In genomic region chr19:40599331-40600085, GRCh38 we compare ENCODE assay signal across 8 cellular contexts. TPM values are rescaled to one million over a fixed set of nuclear protein-coding genes. Genes with fewer than 3 reads are reported as not detected.
DNase-seq lines count a peak whose midpoint lies in the region; ATAC-seq and TF ChIP-seq lines count a peak whose summit lies in the region.

No MANE protein-coding gene starts in this region.

- peak; percentile 45 for DNase-seq in NCI-H2227 treated with DMSO at 0.1 percent for 48 hours (lab: John Stamatoyannopoulos, UW)
- no peak for DNase-seq in NCI-H2227 (lab: John Stamatoyannopoulos, UW; ENCODE audit: unreplicated experiment)
- peak; percentile 52 to 66 for DNase-seq in SJCRH30
- DNase-seq in esophagus squamous epithelium (lab: John Stamatoyannopoulos, UW) = no peak
- no peak for DNase-seq in spleen
- no peak for DNase-seq in stimulated activated CD4-positive, alpha-beta T cell treated with anti-CD3 and anti-CD28 coated beads, Interleukin-4, amount 100 ng/mL, for 4 hours
- no peak for DNase-seq in mucosa of gallbladder (ENCODE audit: low spot score)

- WGBS in esophagus squamous epithelium, 2 donors = 0 to 1% methylated on average over 8 to 9 of the region's 12 CpGs
- WGBS in spleen, 5 donors = 1 to 5% (median 3%) methylated on average over 11 to 12 of the region's 12 CpGs

- peaks cover 31% of the 10 kb centered on the region for H3K4me1 ChIP-seq in SJCRH30
- H3K4me1 ChIP-seq in esophagus squamous epithelium = peaks cover 57 to 85% (median 59%) of the 10 kb centered on the region in 3 donors
- peaks cover 44 to 82% (median 77%) of the 10 kb centered on the region in 6 donors for H3K4me1 ChIP-seq in spleen

- H3K27ac ChIP-seq in SJCRH30 (no peak overlapping the region), esophagus squamous epithelium (peak overlapping the region; percentile 53 to 97 (median 84)), spleen (peak overlapping the region in 6 of 8 donors; percentile 21 to 69 (median 52))

- no peak for TF ChIP-seq POLR2A in esophagus squamous epithelium (IDR thresholded peaks at IDR 0.05)
- TF ChIP-seq POLR2A in spleen (IDR thresholded peaks at IDR 0.05) = no peak

- H3K4me3 ChIP-seq in SJCRH30 (peak overlapping the region; percentile 3; the same call in 1 of the 2 replicates), esophagus squamous epithelium (peak overlapping the region in 3 of 4 donors; percentile 17 to 81 (median 68)), spleen (peak overlapping the region in 3 of 8 donors; percentile 13 to 75 (median 51))

- H3K9me3 ChIP-seq in SJCRH30 (replicated peaks) = no peaks in the 10 kb centered on the region
- H3K9me3 ChIP-seq in esophagus squamous epithelium = no peaks in the 10 kb centered on the region
- H3K9me3 ChIP-seq in spleen = no peaks in the 10 kb centered on the region

- H3K27me3 ChIP-seq in SJCRH30 (no peaks in the 10 kb centered on the region; the same call in 1 of the 2 replicates), esophagus squamous epithelium (peaks cover 0 to 65% (median 12%) of the 10 kb centered on the region in 4 donors), spleen (replicated peaks in 1 of 7) (peaks cover 0 to 100% (median 57%) of the 10 kb centered on the region in 7 donors)

- no peak for ATAC-seq in HG03521 (IDR thresholded peaks at IDR 0.05; ENCODE audit: unreplicated experiment)

- TF ChIP-seq CTCF in esophagus squamous epithelium (IDR thresholded peaks at IDR 0.05) (no peak), spleen (IDR thresholded peaks at IDR 0.05 in 8 of 11, conservative IDR thresholded peaks at IDR 0.05 in 3 of 11) (no peak)

- intact Hi-C loops in esophagus squamous epithelium (cut with DNase I) (loop anchor here (5.0 to 10.0 kb wide), 4 partner anchors 57 to 175 kb away; partner anchors contain the start of genes BLVRB, SERTAD1 and SPTBN4), spleen (cut with DNase I; ENCODE audit: low total_unique reads) (loop anchor here (10.0 kb wide), 1 partner anchor 65 kb away; no protein-coding TSS in a partner anchor)

- no peaks in the 10 kb centered on the region for H3K36me3 ChIP-seq in SJCRH30
- no peaks in the 10 kb centered on the region for H3K36me3 ChIP-seq in esophagus squamous epithelium
- H3K36me3 ChIP-seq in spleen = no peaks in the 10 kb centered on the region

RNA-seq across cellular contexts. Expression of gene LTBP4, which starts 1.7 kb away (rescaled TPM):
- total RNA-seq in SJCRH30 (2014; rRNA removed; shearing (Covaris generic)) = 4.0 and 5.6 TPM in 2 replicates
- total RNA-seq in esophagus squamous epithelium (100 to 1,000 TPM in 1 of 4 donors, 10 to 100 TPM in 3; 43.5 to 249 (median 65.5) TPM), spleen (100 to 1,000 TPM in 6 of 7 donors, 10 to 100 TPM in 1; 66.0 to 197 (median 186) TPM), mucosa of gallbladder (225 TPM)
- 100 to 1,000 TPM in 1 of 3 donors, 10 to 100 TPM in 2; 26.5 to 107 (median 34.3) TPM for polyA plus RNA-seq in spleen

RNA-seq across cellular contexts. Expression of gene SHKBP1, which starts 22.8 kb away (rescaled TPM):
- 44.1 and 46.6 TPM in 2 replicates for total RNA-seq in SJCRH30 (2014; rRNA removed; shearing (Covaris generic))
- total RNA-seq in esophagus squamous epithelium = 10 to 100 TPM; 42.3 to 77.9 (median 49.8) TPM
- total RNA-seq in spleen = 100 to 1,000 TPM; 127 to 282 (median 151) TPM
- polyA plus RNA-seq in spleen = 100 to 1,000 TPM; 102 to 164 (median 152) TPM
- 80.9 TPM for total RNA-seq in mucosa of gallbladder

Comparison
In these comparisons a context has a peak if more than half of its experiments do, and no peak if none do; other contexts are left out.
1. DNase-seq: peak in NCI-H2227 treated with DMSO at 0.1 percent for 48 hours (single experiment) and SJCRH30 (2 of 2); none in NCI-H2227 (single experiment), esophagus squamous epithelium (single experiment), spleen (single experiment), stimulated activated CD4-positive, alpha-beta T cell treated with anti-CD3 and anti-CD28 coated beads, Interleukin-4, amount 100 ng/mL, for 4 hours (0 of 2) and mucosa of gallbladder (single experiment).